9 cellular contexts compared by ENCODE assay signal in genomic region chr7:133051066-133051465, GRCh38. TPM values are rescaled to one million over a fixed set of nuclear protein-coding genes. Genes with fewer than 3 reads are reported as not detected.
DNase-seq lines count a peak whose midpoint lies in the region; ATAC-seq and TF ChIP-seq lines count a peak whose summit lies in the region.
"Had no signal": no experiment of that assay in that cellular context is flagged by ENCODE, and none has a peak within 500 bp of the region (broad histone marks: within the 10 kb centered on the region; RNA-seq: fewer than 3 reads in every experiment).

No MANE protein-coding gene starts in this region.

- H3K9ac ChIP-seq in Karpas-422 (ENCODE audit: low read length) = no peak overlapping the region

- H3K4me3 ChIP-seq in GM06990 (replicated peaks; ENCODE audit: low read depth, low read length) = no peak overlapping the region
- H3K4me3 ChIP-seq in Karpas-422 (ENCODE audit: low read length) = no peak overlapping the region
- H3K4me3 ChIP-seq in osteoblast (ENCODE audit: insufficient read depth, low read length) = no peak overlapping the region
- H3K4me3 ChIP-seq: lung had no signal

- TF ChIP-seq CTCF in GM06990 (IDR thresholded peaks at IDR 0.05; ENCODE audit: insufficient read depth, low read length, poor library complexity, severe bottlenecking) = peak; percentile 40
- TF ChIP-seq CTCF in osteoblast (IDR thresholded peaks at IDR 0.05; ENCODE audit: extremely low read depth, low read depth, low read length) = peak; percentile 43

- H4K20me1 ChIP-seq in Karpas-422 (ENCODE audit: insufficient read depth, low read depth, low read length) = 0 out of 2 replicates have a peak, but pooled peaks cover 3% of the 10 kb centered on the region
- no peaks in the 10 kb centered on the region for H4K20me1 ChIP-seq in osteoblast (ENCODE audit: insufficient read depth, low read length)

- H3K27me3 ChIP-seq in GM06990 (replicated peaks; ENCODE audit: control insufficient read depth, insufficient read depth, low read length) = no peaks in the 10 kb centered on the region
- H3K27me3 ChIP-seq in Karpas-422 (ENCODE audit: low read length) = no peaks in the 10 kb centered on the region
- no peaks in the 10 kb centered on the region for H3K27me3 ChIP-seq in osteoblast (ENCODE audit: insufficient read depth, low read length)

- no peak for ATAC-seq in HG02981 (IDR thresholded peaks at IDR 0.05; ENCODE audit: unreplicated experiment)
- ATAC-seq in GM19455 (IDR thresholded peaks at IDR 0.05; ENCODE audit: unreplicated experiment) = no peak
- no peak for ATAC-seq in HG02610 (IDR thresholded peaks at IDR 0.05; ENCODE audit: unreplicated experiment)

- peaks cover 41% of the 10 kb centered on the region for H3K4me1 ChIP-seq in Karpas-422 (ENCODE audit: low read length)
- H3K4me1 ChIP-seq in osteoblast (ENCODE audit: insufficient read depth, low read length) = peaks cover 38% of the 10 kb centered on the region

- H3K27ac ChIP-seq in Karpas-422 (ENCODE audit: low read length) (no peak overlapping the region), osteoblast (ENCODE audit: low read depth, low read length) (no peak overlapping the region)

- H3K79me2 ChIP-seq in Karpas-422 (ENCODE audit: low read length) = peaks cover 91% of the 10 kb centered on the region
- H3K79me2 ChIP-seq in osteoblast (ENCODE audit: insufficient read depth, low read length) = peaks cover 64% of the 10 kb centered on the region

- no peaks in the 10 kb centered on the region for H3K9me3 ChIP-seq in Karpas-422 (ENCODE audit: low read length)
- no peaks in the 10 kb centered on the region for H3K9me3 ChIP-seq in osteoblast (ENCODE audit: low read depth, low read length)

- no peak overlapping the region for H3K4me2 ChIP-seq in Karpas-422 (ENCODE audit: low read depth, low read length, poor library complexity, severe bottlenecking)
- peak overlapping the region; percentile 13 for H3K4me2 ChIP-seq in osteoblast (ENCODE audit: insufficient read depth, low read length)

- no peaks in the 10 kb centered on the region; the same call in none of the 2 replicates for H3K36me3 ChIP-seq in GM06990 (ENCODE audit: control insufficient read depth, insufficient read depth, low read length)
- peaks cover 7% of the 10 kb centered on the region for H3K36me3 ChIP-seq in Karpas-422 (ENCODE audit: insufficient read depth, low read length)
- no peaks in the 10 kb centered on the region for H3K36me3 ChIP-seq in osteoblast (ENCODE audit: insufficient read depth, low read length)

- no peaks in the 10 kb centered on the region for H3K9me2 ChIP-seq in Karpas-422 (replicated peaks; ENCODE audit: insufficient read depth, low read length)

- DNase-seq in GM06990 (ENCODE audit: extremely low read depth, insufficient read length) = no peak
- DNase-seq in Karpas-422 = peak; percentile 54
- peak; percentile 24 for DNase-seq in astrocyte of the hippocampus (ENCODE audit: low read depth, low spot score)
- DNase-seq in osteoblast (ENCODE audit: insufficient read length, low spot score, missing footprints) = peak; percentile 88
- no peak for DNase-seq in stimulated activated CD4-positive, alpha-beta T cell treated with anti-CD3 and anti-CD28 coated beads, Interleukin-1b, Interleukin-23, amount 100 ng/mL, for 48 hours

- no peak overlapping the region for H2AFZ ChIP-seq in Karpas-422 (ENCODE audit: low read length)
- no peak overlapping the region for H2AFZ ChIP-seq in osteoblast (ENCODE audit: low read length)

RNA-seq across cellular contexts. Expression of gene CHCHD3, which starts 30.8 kb away (rescaled TPM):
- 83.5 and 146 TPM in 2 replicates for total RNA-seq in Karpas-422 (2014; rRNA removed; shearing (Covaris generic); ENCODE audit: low replicate concordance)
- total RNA-seq in osteoblast = 81.9 and 89.8 TPM in 2 replicates

Comparison
In these comparisons a context has a peak if more than half of its experiments do, and no peak if none do; other contexts are left out.
1. DNase-seq: peak in Karpas-422 (single experiment), astrocyte of the hippocampus (single experiment) and osteoblast (single experiment); none in GM06990 (single experiment) and stimulated activated CD4-positive, alpha-beta T cell treated with anti-CD3 and anti-CD28 coated beads, Interleukin-1b, Interleukin-23, amount 100 ng/mL, for 48 hours (single experiment).